Comparison of ENCODE assay signal across 12 cellular contexts in the genomic region with DNA sequence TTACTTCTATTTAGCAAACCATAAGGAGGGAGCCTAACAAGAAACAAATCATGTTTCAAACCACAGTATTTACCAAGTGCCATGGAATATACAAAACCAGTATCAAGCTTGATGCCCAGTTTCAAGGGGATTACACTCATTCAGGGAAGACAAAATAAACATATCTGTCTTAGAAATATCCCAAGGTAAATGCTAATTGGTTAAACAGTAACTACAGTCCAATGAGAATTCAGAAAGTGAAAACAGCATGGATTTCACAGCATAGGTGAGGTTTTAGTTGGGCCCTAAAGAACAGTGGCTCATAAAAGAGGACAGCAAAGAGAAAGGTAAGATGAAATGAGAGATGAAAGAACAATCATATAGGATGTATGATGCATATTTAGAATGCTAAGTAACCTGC.
"Had no signal": no experiment of that assay in that cellular context is flagged by ENCODE, and none has a peak within 500 bp of the region (broad histone marks: within the 10 kb centered on the region; RNA-seq: fewer than 3 reads in every experiment).

No MANE protein-coding gene starts in this region.

- DNase-seq: activated CD4-positive, alpha-beta memory T cell treated with anti-CD3 and anti-CD28 coated beads, Interleukin-2, amount 10 ng/mL, durations not matched to agents 7 days and 5 days; activated naive CD4-positive, alpha-beta T cell treated with Interleukin-2 at 50 U/mL for 16 hours; cortex of kidney; effector CD8-positive, alpha-beta T cell; gastrocnemius medialis; stimulated activated CD4-positive, alpha-beta T cell treated with anti-CD3 and anti-CD28 coated beads, Interleukin-1b, Interleukin-23, amount 100 ng/mL, for 48 hours; stimulated activated naive CD4-positive, alpha-beta T cell treated with Interleukin-2 at 50 U/mL for 16 hours; SW 1271 had no signal

- H3K27ac ChIP-seq: epithelial cell of prostate, gastrocnemius medialis, neutrophil had no signal

- H3K27ac Mint-ChIP-seq: activated CD4-positive, alpha-beta memory T cell treated with anti-CD3 and anti-CD28 coated beads, Interleukin-2, amount 10 ng/mL, durations not matched to agents 7 days and 5 days had no signal

- ATAC-seq: gastrocnemius medialis had no signal

- H3K9me3 Mint-ChIP-seq: activated CD4-positive, alpha-beta memory T cell treated with anti-CD3 and anti-CD28 coated beads, Interleukin-2, amount 10 ng/mL, durations not matched to agents 7 days and 5 days had no signal

- H3K27me3 Mint-ChIP-seq: activated CD4-positive, alpha-beta memory T cell treated with anti-CD3 and anti-CD28 coated beads, Interleukin-2, amount 10 ng/mL, durations not matched to agents 7 days and 5 days had no signal

- H3K4me1 Mint-ChIP-seq: activated CD4-positive, alpha-beta memory T cell treated with anti-CD3 and anti-CD28 coated beads, Interleukin-2, amount 10 ng/mL, durations not matched to agents 7 days and 5 days had no signal

- FAIRE-seq: keratinocyte had no signal

- H3K9me3 ChIP-seq: gastrocnemius medialis, neutrophil, right atrium auricular region had no signal

- H3K36me3 ChIP-seq: gastrocnemius medialis had no signal

- H3K4me3 ChIP-seq: gastrocnemius medialis, right atrium auricular region had no signal

- H3K4me3 Mint-ChIP-seq: activated CD4-positive, alpha-beta memory T cell treated with anti-CD3 and anti-CD28 coated beads, Interleukin-2, amount 10 ng/mL, durations not matched to agents 7 days and 5 days had no signal

- H3K27me3 ChIP-seq: gastrocnemius medialis, neutrophil, right atrium auricular region had no signal
